Comparison of ENCODE assay signal across 14 cellular contexts in genomic region chr15:67161881-67162280, GRCh38.
A peak's percentile ranks its signal among the peaks of the same experiment; 100 is the strongest.
DNase-seq lines count a peak whose midpoint lies in the region; FAIRE-seq and TF ChIP-seq lines count a peak whose summit lies in the region.
"Had no signal": no experiment of that assay in that cellular context is flagged by ENCODE, and none has a peak within 500 bp of the region (broad histone marks: within the 10 kb centered on the region; RNA-seq: fewer than 3 reads in every experiment).

No MANE protein-coding gene starts in this region.

- H2AFZ ChIP-seq in hepatocyte = no peak overlapping the region

- H3K4me1 ChIP-seq in hepatocyte (ENCODE audit: insufficient read depth) = peaks cover 4% of the 10 kb centered on the region
- H3K4me1 ChIP-seq in small intestine (ENCODE audit: control insufficient read depth in 2 of 2, insufficient read depth in 1 of 2, low read depth in 1 of 2, low read length in 1 of 2) = peaks cover 5 to 15% of the 10 kb centered on the region in 2 donors

- peaks cover 23% of the 10 kb centered on the region for H4K20me1 ChIP-seq in hepatocyte (ENCODE audit: insufficient read depth, poor library complexity, severe bottlenecking)

- peaks cover 21% of the 10 kb centered on the region for H3K4me1 Mint-ChIP-seq in T-helper 2 cell treated with Interferon-gamma antibody and Interleukin-4, amounts not matched to agents 5 μg/mL and 100 μg/mL, for 36 hours (ENCODE audit: low read depth)

- H3K27me3 ChIP-seq in hepatocyte (no peaks in the 10 kb centered on the region), small intestine (ENCODE audit: control insufficient read depth in 2 of 2, insufficient read depth in 2 of 2, low read length in 2 of 2) (no peaks in the 10 kb centered on the region)

- H3K36me3 ChIP-seq in hepatocyte (replicated peaks; ENCODE audit: insufficient read depth, low read depth) = no peaks in the 10 kb centered on the region
- H3K36me3 ChIP-seq in small intestine (ENCODE audit: control insufficient read depth in 2 of 2, insufficient read depth in 2 of 2, low read length in 2 of 2) = peaks cover 3 to 5% of the 10 kb centered on the region in 2 donors

- H3K9me2 ChIP-seq in hepatocyte (replicated peaks; ENCODE audit: insufficient read depth) = no peaks in the 10 kb centered on the region

- no peak for FAIRE-seq in small intestine (lab: Jason Lieb, UNC)

- H3K27me3 Mint-ChIP-seq in T-helper 2 cell treated with Interferon-gamma antibody and Interleukin-4, amounts not matched to agents 5 μg/mL and 100 μg/mL, for 36 hours (ENCODE audit: low read depth) = no peaks in the 10 kb centered on the region
- H3K27me3 Mint-ChIP-seq: stimulated activated naive CD8-positive, alpha-beta T cell treated with anti-CD3 and anti-CD28 coated beads, Interleukin-15, Interleukin-2, amounts not matched to agents 100 ng/mL and 50 ng/mL, for 24 hours had no signal

- TF ChIP-seq CTCF in NB4 (IDR thresholded peaks at IDR 0.05; ENCODE audit: low read depth, low read length) (no peak), hepatocyte (IDR thresholded peaks at IDR 0.05; ENCODE audit: poor library complexity) (no peak), foreskin fibroblast (IDR thresholded peaks at IDR 0.05; ENCODE audit: low read depth, low read length) (no peak)

- peak; percentile 9 for DNase-seq in NCI-H1436 (lab: John Stamatoyannopoulos, UW)
- DNase-seq in NCI-H1436 treated with DMSO at 0.1 percent for 48 hours (lab: John Stamatoyannopoulos, UW) = no peak
- peak; percentile 44 for DNase-seq in NB4 (ENCODE audit: low read depth)
- DNase-seq in hepatocyte (ENCODE audit: low spot score) = no peak
- DNase-seq in small intestine = peak; percentile 62
- no peak for DNase-seq in foreskin fibroblast
- DNase-seq in activated effector memory CD4-positive, alpha-beta T cell treated with Interleukin-2 at 50 U/mL for 16 hours = no peak
- DNase-seq in T-helper 2 cell treated with Interferon-gamma antibody and Interleukin-4, amounts not matched to agents 5 μg/mL and 100 μg/mL, for 36 hours (ENCODE audit: low spot score) = no peak
- DNase-seq: central memory CD4-positive, alpha-beta T cell; NCI-H187; NCI-H524 had no signal

- H3K27ac ChIP-seq in hepatocyte = peak overlapping the region; percentile 32
- peak overlapping the region in 1 of 2 donors; percentile 7 for H3K27ac ChIP-seq in small intestine (ENCODE audit: low read depth in 1 of 2, low read length in 1 of 2)
- H3K27ac ChIP-seq: 22Rv1, skin epidermis had no signal

- peaks cover 69% of the 10 kb centered on the region for H3K79me2 ChIP-seq in hepatocyte

- no peak overlapping the region for H3K4me2 ChIP-seq in hepatocyte

- H3K4me3 Mint-ChIP-seq in T-helper 2 cell treated with Interferon-gamma antibody and Interleukin-4, amounts not matched to agents 5 μg/mL and 100 μg/mL, for 36 hours = no peak overlapping the region
- H3K4me3 Mint-ChIP-seq: stimulated activated naive CD8-positive, alpha-beta T cell treated with anti-CD3 and anti-CD28 coated beads, Interleukin-15, Interleukin-2, amounts not matched to agents 100 ng/mL and 50 ng/mL, for 24 hours had no signal

- no peak for TF ChIP-seq POLR2A in NB4 (IDR thresholded peaks at IDR 0.05; ENCODE audit: extremely low read depth, insufficient read length)

- H3K27ac Mint-ChIP-seq in T-helper 2 cell treated with Interferon-gamma antibody and Interleukin-4, amounts not matched to agents 5 μg/mL and 100 μg/mL, for 36 hours = no peak overlapping the region
- H3K27ac Mint-ChIP-seq: stimulated activated naive CD8-positive, alpha-beta T cell treated with anti-CD3 and anti-CD28 coated beads, Interleukin-15, Interleukin-2, amounts not matched to agents 100 ng/mL and 50 ng/mL, for 24 hours had no signal

- 79% methylated on average over 4 of the region's 4 CpGs for WGBS in hepatocyte (ENCODE audit: low lambda C conversion rate, missing lambda C conversion rate)
- WGBS in small intestine, 3 donors = 73 to 83% (median 74%) methylated on average over 4 of the region's 4 CpGs

- no peaks in the 10 kb centered on the region for H3K9me3 Mint-ChIP-seq in T-helper 2 cell treated with Interferon-gamma antibody and Interleukin-4, amounts not matched to agents 5 μg/mL and 100 μg/mL, for 36 hours
- H3K9me3 Mint-ChIP-seq: stimulated activated naive CD8-positive, alpha-beta T cell treated with anti-CD3 and anti-CD28 coated beads, Interleukin-15, Interleukin-2, amounts not matched to agents 100 ng/mL and 50 ng/mL, for 24 hours had no signal

- H3K4me3 ChIP-seq in NB4 (ENCODE audit: low read depth, low read length) (no peak overlapping the region), hepatocyte (no peak overlapping the region), small intestine (ENCODE audit: low read depth in 1 of 2, low read length in 2 of 2) (no peak overlapping the region), foreskin fibroblast (ENCODE audit: low read depth in 1 of 2, low read length in 2 of 2) (no peak overlapping the region)
- H3K4me3 ChIP-seq: skin epidermis had no signal

- H3K9me3 ChIP-seq in hepatocyte (ENCODE audit: low read depth) (no peaks in the 10 kb centered on the region), small intestine (ENCODE audit: control insufficient read depth, low read depth) (no peaks in the 10 kb centered on the region)

- H3K36me3 Mint-ChIP-seq in T-helper 2 cell treated with Interferon-gamma antibody and Interleukin-4, amounts not matched to agents 5 μg/mL and 100 μg/mL, for 36 hours (ENCODE audit: low read depth) = peaks cover 18% of the 10 kb centered on the region

Comparison
In these comparisons a context has a peak if more than half of its experiments do, and no peak if none do; other contexts are left out.
1. DNase-seq: peak in NCI-H1436 (single experiment), NB4 (single experiment) and small intestine (single experiment); none in NCI-H1436 treated with DMSO at 0.1 percent for 48 hours (single experiment), hepatocyte (single experiment), foreskin fibroblast (0 of 2), activated effector memory CD4-positive, alpha-beta T cell treated with Interleukin-2 at 50 U/mL for 16 hours (single experiment) and T-helper 2 cell treated with Interferon-gamma antibody and Interleukin-4, amounts not matched to agents 5 μg/mL and 100 μg/mL, for 36 hours (single experiment).